Comparison of ENCODE assay signal across 22 cellular contexts in genomic region chr20:43857127-43857526, GRCh38. TPM values are rescaled to one million over a fixed set of nuclear protein-coding genes. Genes with fewer than 3 reads are reported as not detected.
DNase-seq lines count a peak whose midpoint lies in the region; ATAC-seq, FAIRE-seq and TF ChIP-seq lines count a peak whose summit lies in the region.
"Had no signal": no experiment of that assay in that cellular context is flagged by ENCODE, and none has a peak within 500 bp of the region (broad histone marks: within the 10 kb centered on the region; RNA-seq: fewer than 3 reads in every experiment).

No MANE protein-coding gene starts in this region.

- FAIRE-seq in HepG2 (lab: Jason Lieb, UNC) (no peak), HTR-8/SVneo (lab: Jason Lieb, UNC) (peak; percentile 13), K562 (lab: Jason Lieb, UNC) (no peak)
- FAIRE-seq: A204.1, GM12892 had no signal

- TF ChIP-seq CTCF in HepG2 (CRISPR knock-in tag; IDR thresholded peaks at IDR 0.05) (no peak), right lobe of liver (IDR thresholded peaks at IDR 0.05) (no peak), K562 (IDR thresholded peaks at IDR 0.05 in 2 of 3, conservative IDR thresholded peaks at IDR 0.05 in 1 of 3; ENCODE audit: insufficient read depth in 2 of 3, low read depth in 1 of 3, low read length in 3 of 3) (no peak)

- TF ChIP-seq EP300 in HepG2 (IDR thresholded peaks at IDR 0.05; ENCODE audit: low read depth in 2 of 2, low read length in 2 of 2) = no peak
- TF ChIP-seq EP300 in HepG2 (CRISPR knock-in tag; IDR thresholded peaks at IDR 0.05; ENCODE audit: borderline replicate concordance) = no peak
- TF ChIP-seq EP300 in K562 (IDR thresholded peaks at IDR 0.05; ENCODE audit: low read length) = no peak

- BruUV-seq in HepG2 (replicated peaks; lab: Mats Ljungman, UMichigan) (no TSS peak), K562 (replicated peaks; lab: Mats Ljungman, UMichigan) (no TSS peak)

- no peak overlapping the region for H3K9ac ChIP-seq in HepG2 (ENCODE audit: insufficient read depth, low read depth, low read length)
- no peak overlapping the region for H3K9ac ChIP-seq in K562 (ENCODE audit: insufficient read depth in 1 of 2, low read depth in 2 of 2, low read length in 2 of 2)
- H3K9ac ChIP-seq: BLaER1 had no signal

- no peaks in the 10 kb centered on the region for H3K9me1 ChIP-seq in K562 (ENCODE audit: control insufficient read depth, insufficient read depth, low read length)

- no peak for DNase-seq in HepG2 (ENCODE audit: low spot score)
- DNase-seq in right lobe of liver = no peak
- no peak for DNase-seq in HTR-8/SVneo (ENCODE audit: insufficient read length, low spot score)
- DNase-seq in K562 (ENCODE audit: extremely low read depth in 1 of 4, low spot score in 3 of 4) = no peak
- DNase-seq in islet precursor cell = no peak
- no peak for DNase-seq in activated T-cell treated with anti-CD3 and anti-CD28 coated beads, Interleukin-2, amount 50 U/mL, for 72 hours
- no peak for DNase-seq in NCI-H2196 (lab: John Stamatoyannopoulos, UW; ENCODE audit: unreplicated experiment)
- DNase-seq: Calu3; CD4-positive, alpha-beta T cell; COR-L47; DMS53; DMS79 treated with DMSO at 0.1 percent for 48 hours; GF-D8; H9 had no signal

- no peaks in the 10 kb centered on the region for H3K79me2 ChIP-seq in HepG2 (ENCODE audit: insufficient read depth, low read length)
- H3K79me2 ChIP-seq in K562 (ENCODE audit: control insufficient read depth, insufficient read depth, low read length) = no peaks in the 10 kb centered on the region

- peaks cover 14% of the 10 kb centered on the region for H3K27me3 Mint-ChIP-seq in activated T-cell treated with anti-CD3 and anti-CD28 coated beads, Interleukin-2, amount 50 U/mL, for 72 hours (ENCODE audit: low read depth)
- H3K27me3 Mint-ChIP-seq: CD4-positive, alpha-beta T cell had no signal

- in situ Hi-C loops in HepG2 (cut with HindIII; ENCODE audit: extremely low pct_ligation_motif_present, low pct_unique_long_range_greater_than_20kb) = no loop called here
- in situ Hi-C loops in K562 (cut with MboI) = no loop called here

- peaks cover 1 to 2% of the 10 kb centered on the region in 2 donors for H3K36me3 Mint-ChIP-seq in activated T-cell treated with anti-CD3 and anti-CD28 coated beads, Interleukin-2, amount 50 U/mL, for 72 hours (ENCODE audit: insufficient read depth in 2 of 2)
- H3K36me3 Mint-ChIP-seq: CD14-positive monocyte had no signal

- no peaks in the 10 kb centered on the region for H3K4me1 ChIP-seq in HepG2 (ENCODE audit: insufficient read depth, low read length)
- no peaks in the 10 kb centered on the region for H3K4me1 ChIP-seq in right lobe of liver
- no peaks in the 10 kb centered on the region for H3K4me1 ChIP-seq in K562 (replicated peaks in 1 of 2; ENCODE audit: control insufficient read depth in 2 of 2, insufficient read depth in 2 of 2, low read length in 2 of 2)
- H3K4me1 ChIP-seq: BLaER1 had no signal

- CTCF ChIA-PET in HepG2 (lab: Yijun Ruan, JAX; ENCODE audit: low intra/inter-chr PET ratio, low total read pairs) (no interaction called here), K562 (lab: Yijun Ruan, JAX; ENCODE audit: low intra/inter-chr PET ratio) (no interaction called here)

- POLR2A ChIA-PET in HepG2 (lab: Yijun Ruan, JAX) (no interaction called here), K562 (lab: Yijun Ruan, JAX) (no interaction called here)

- H3K9me3 ChIP-seq in HepG2 (ENCODE audit: low read length) (no peaks in the 10 kb centered on the region), right lobe of liver (no peaks in the 10 kb centered on the region), K562 (replicated peaks; ENCODE audit: control insufficient read depth, insufficient read depth, low read depth, low read length) (no peaks in the 10 kb centered on the region)
- H3K9me3 ChIP-seq: BLaER1 had no signal

- no peak for TF ChIP-seq POLR2A in HepG2 (IDR thresholded peaks at IDR 0.05; ENCODE audit: insufficient read depth in 1 of 2, low read depth in 2 of 2, low read length in 2 of 2)
- no peak for TF ChIP-seq POLR2A in right lobe of liver (IDR thresholded peaks at IDR 0.05)
- no peak for TF ChIP-seq POLR2A in K562 (conservative IDR thresholded peaks at IDR 0.05)

- H3K27ac ChIP-seq in HepG2 (ENCODE audit: extremely low read length, insufficient read depth, low read length) = no peak overlapping the region
- H3K27ac ChIP-seq in right lobe of liver = no peak overlapping the region
- no peak overlapping the region for H3K27ac ChIP-seq in K562 (ENCODE audit: extremely low read depth, low read depth, low read length)
- H3K27ac ChIP-seq: 22Rv1, BLaER1 had no signal

- no peak overlapping the region for H3K27ac Mint-ChIP-seq in activated T-cell treated with anti-CD3 and anti-CD28 coated beads, Interleukin-2, amount 50 U/mL, for 72 hours
- H3K27ac Mint-ChIP-seq: B cell; CD14-positive monocyte; CD4-positive, alpha-beta T cell; H9 had no signal

- TF ChIP-seq RAD21 in HepG2 (CRISPR knock-in tag; IDR thresholded peaks at IDR 0.05) = no peak
- TF ChIP-seq RAD21 in K562 (CRISPR knock-in tag; conservative IDR thresholded peaks at IDR 0.05 in 1 of 2, IDR thresholded peaks at IDR 0.05 in 1 of 2) = no peak

- intact Hi-C loops in HepG2 (cut with micrococcal nuclease; ENCODE audit: unreplicated experiment) = no loop called here
- intact Hi-C loops in right lobe of liver (cut with DNase I) = no loop called here
- intact Hi-C loops in K562 (cut with micrococcal nuclease) = no loop called here

- no peaks in the 10 kb centered on the region for H3K4me1 Mint-ChIP-seq in activated T-cell treated with anti-CD3 and anti-CD28 coated beads, Interleukin-2, amount 50 U/mL, for 72 hours (ENCODE audit: low read depth)
- H3K4me1 Mint-ChIP-seq: B cell, CD14-positive monocyte, H9 had no signal

- H3K36me3 ChIP-seq in HepG2 (replicated peaks in 1 of 2; ENCODE audit: control insufficient read depth in 1 of 2, insufficient read depth in 2 of 2, low read length in 2 of 2) (no peaks in the 10 kb centered on the region), right lobe of liver (no peaks in the 10 kb centered on the region), K562 (ENCODE audit: control insufficient read depth, insufficient read depth, low read length) (no peaks in the 10 kb centered on the region)
- H3K36me3 ChIP-seq: BLaER1 had no signal

- H3K27me3 ChIP-seq in HepG2 (ENCODE audit: control insufficient read depth in 1 of 2, insufficient read depth in 2 of 2, low read length in 2 of 2) (peaks cover 0 to 5% of the 10 kb centered on the region in 2 experiments; a peak in 1 of 5 replicates), right lobe of liver (no peaks in the 10 kb centered on the region), K562 (ENCODE audit: control insufficient read depth in 2 of 2, insufficient read depth in 2 of 2, low read length in 2 of 2) (peaks cover 2 to 5% of the 10 kb centered on the region in 2 experiments; a peak in 1 of 5 replicates)
- H3K27me3 ChIP-seq: BLaER1 had no signal

- no peak overlapping the region for H3K4me3 Mint-ChIP-seq in activated T-cell treated with anti-CD3 and anti-CD28 coated beads, Interleukin-2, amount 50 U/mL, for 72 hours
- H3K4me3 Mint-ChIP-seq: B cell; CD14-positive monocyte; CD4-positive, alpha-beta T cell; H9 had no signal

- H2AFZ ChIP-seq in HepG2 (ENCODE audit: low read length) = no peak overlapping the region
- H2AFZ ChIP-seq in K562 (ENCODE audit: low read depth, low read length) = no peak overlapping the region

- H3K4me3 ChIP-seq in HepG2 (replicated peaks in 1 of 3; ENCODE audit: insufficient read depth in 1 of 3, low read depth in 2 of 3, low read length in 3 of 3) (no peak overlapping the region), right lobe of liver (no peak overlapping the region), K562 (no peak overlapping the region)
- H3K4me3 ChIP-seq: BLaER1 had no signal

- ATAC-seq in HepG2 (no peak), right lobe of liver (no peak), K562 (no peak), HG03432 (IDR thresholded peaks at IDR 0.05; ENCODE audit: unreplicated experiment) (no peak)
- ATAC-seq in activated T-cell treated with anti-CD3 and anti-CD28 coated beads, Interleukin-2, amount 50 U/mL, for 72 hours (replicated peaks in 1 of 2) = no peak

- no peak overlapping the region for H3K4me2 ChIP-seq in HepG2 (ENCODE audit: low read depth, low read length)
- no peak overlapping the region for H3K4me2 ChIP-seq in K562 (ENCODE audit: insufficient read depth, low read length)
- H3K4me2 ChIP-seq: BLaER1 had no signal

- H4K20me1 ChIP-seq in HepG2 (ENCODE audit: insufficient read depth, low read length) (no peaks in the 10 kb centered on the region), K562 (replicated peaks; ENCODE audit: control insufficient read depth, insufficient read depth, low read length) (no peaks in the 10 kb centered on the region)
- H4K20me1 ChIP-seq: BLaER1 had no signal

- H3K9me3 Mint-ChIP-seq in activated T-cell treated with anti-CD3 and anti-CD28 coated beads, Interleukin-2, amount 50 U/mL, for 72 hours = peaks cover 0 to 2% of the 10 kb centered on the region in 2 donors
- H3K9me3 Mint-ChIP-seq: CD4-positive, alpha-beta T cell; H9 had no signal

RNA-seq across cellular contexts. Expression of gene TOX2, which starts 57.5 kb away (rescaled TPM):
- total RNA-seq in HepG2 (2016; rRNA removed; fragmentation: Illumina TruSeq; extraction: Trizol) (not detected in 2 replicates), right lobe of liver (1 to 10 TPM; 1.5 to 5.0 (median 2.2) TPM), K562 (2014; rRNA removed) (not detected in 2 replicates), K562 (2014; rRNA removed; fragmentation: Illumina TruSeq; extraction: Trizol) (not detected in 2 replicates), K562 (2015; rRNA removed; fragmentation: Illumina TruSeq; extraction: Trizol) (not detected in 2 replicates), K562 (2021) (not detected in 2 replicates)
- total RNA-seq in HepG2 (2016; cell fraction: cytosol; rRNA removed; fragmentation: Illumina TruSeq; extraction: Trizol; ENCODE audit: low read depth) = not detected in 2 replicates
- total RNA-seq in HepG2 (2016; cell fraction: insoluble cytoplasmic fraction; rRNA removed; fragmentation: Illumina TruSeq; extraction: Trizol) = not detected in 2 replicates
- not detected in 2 replicates for total RNA-seq in HepG2 (2016; cell fraction: membrane; rRNA removed; fragmentation: Illumina TruSeq; extraction: Trizol)
- not detected in 2 replicates for total RNA-seq in HepG2 (2016; cell fraction: nucleus; rRNA removed; fragmentation: Illumina TruSeq; extraction: Trizol)
- polyA plus RNA-seq in HepG2 (2011; rRNA removed) (not detected in 2 replicates), K562 (2011; rRNA removed) (not detected in 2 replicates), K562 (2014; fragmentation: Illumina TruSeq; extraction: Trizol) (not detected in 2 replicates), K562 (2014; fragmentation: Nextera tagmentation; extraction: Ambion mirVana) (not detected), K562 (2014; rRNA removed) (not detected in 2 replicates)
- not detected in 2 replicates for polyA plus RNA-seq in HepG2 (2011; cell fraction: cytosol; rRNA removed)
- not detected in 2 replicates for polyA plus RNA-seq in HepG2 (2011; cell fraction: nucleus; rRNA removed)
- not detected in 2 replicates for polyA plus RNA-seq in HepG2 (2012)
- not detected in 2 replicates for polyA plus RNA-seq in HepG2 (2016; cell fraction: cytosol; fragmentation: Illumina TruSeq; extraction: Trizol; ENCODE audit: low read depth)
- polyA plus RNA-seq in HepG2 (2016; cell fraction: insoluble cytoplasmic fraction; fragmentation: Illumina TruSeq; extraction: Trizol; ENCODE audit: low read depth) = not detected in 2 replicates
- polyA plus RNA-seq in HepG2 (2016; cell fraction: membrane; fragmentation: Illumina TruSeq; extraction: Trizol; ENCODE audit: low read depth) = not detected in 2 replicates
- not detected in 2 replicates for polyA plus RNA-seq in HepG2 (2016; cell fraction: nucleus; fragmentation: Illumina TruSeq; extraction: Trizol; ENCODE audit: insufficient read depth, low read depth)
- 0.40 TPM in 1 of 2 replicates, not detected in the other for polyA minus RNA-seq in HepG2 (2011; rRNA and poly(A)+ RNA removed; ENCODE audit: low replicate concordance)
- not detected in 2 replicates for polyA minus RNA-seq in HepG2 (2011; cell fraction: cytosol; rRNA and poly(A)+ RNA removed)
- not detected in 2 replicates for polyA minus RNA-seq in HepG2 (2011; cell fraction: nucleus; rRNA and poly(A)+ RNA removed)
- total RNA-seq in K562 (2011; cell fraction: chromatin; rRNA removed; ENCODE audit: low replicate concordance) = not detected in 2 replicates
- not detected in 2 replicates for total RNA-seq in K562 (2011; cell fraction: nucleolus; rRNA removed)
- not detected in 2 replicates for total RNA-seq in K562 (2011; cell fraction: nucleoplasm; rRNA removed)
- polyA plus RNA-seq in K562 (2011; cell fraction: cytosol; rRNA removed) = not detected in 2 replicates
- polyA plus RNA-seq in K562 (2011; cell fraction: nucleus; rRNA removed) = not detected in 2 replicates
- 0.05 and 0.18 TPM in 2 replicates for polyA plus RNA-seq in K562 (2012)
- not detected in 2 replicates for polyA minus RNA-seq in K562 (2011; rRNA and poly(A)+ RNA removed)
- not detected in 2 replicates for polyA minus RNA-seq in K562 (2011; cell fraction: cytosol; rRNA and poly(A)+ RNA removed)
- polyA minus RNA-seq in K562 (2011; cell fraction: nucleus; rRNA and poly(A)+ RNA removed) = not detected in 2 replicates
- 10 to 100 TPM; 17.5 to 42.8 TPM for total RNA-seq in activated T-cell treated with anti-CD3 and anti-CD28 coated beads, Interleukin-2, amount 50 U/mL, for 72 hours
- total RNA-seq: Calu3, G401 had no signal

Comparison
In these comparisons a context has a peak if more than half of its experiments do, and no peak if none do; other contexts are left out.
1. Of the 241 proteins assayed by ChIP-seq in both HepG2 and K562: peak only in HepG2: HNRNPK, JUNB, PCBP1 and PCBP2; only in K562: ARHGAP35 and ZNF512; in both: none; in neither: 234; mixed calls (peak in some experiments, not most) for 1.